Comparison of ENCODE assay signal across 30 cellular contexts in genomic region chr3:194386610-194387009, GRCh38. TPM values are rescaled to one million over a fixed set of nuclear protein-coding genes. Genes with fewer than 3 reads are reported as not detected.
DNase-seq lines count a peak whose midpoint lies in the region; ATAC-seq and TF ChIP-seq lines count a peak whose summit lies in the region.
"Had no signal": no experiment of that assay in that cellular context is flagged by ENCODE, and none has a peak within 500 bp of the region (broad histone marks: within the 10 kb centered on the region; RNA-seq: fewer than 3 reads in every experiment).

No MANE protein-coding gene starts in this region.

- no peaks in the 10 kb centered on the region for H3K36me3 ChIP-seq in GM23338 (ENCODE audit: insufficient read depth)
- no peaks in the 10 kb centered on the region for H3K36me3 ChIP-seq in right lobe of liver
- H3K36me3 ChIP-seq: lower lobe of right lung, sigmoid colon, thyroid gland had no signal

- H3K27me3 Mint-ChIP-seq in GM23338 (ENCODE audit: insufficient read depth, low read depth, poor library complexity), result peaks cover 8% of the 10 kb centered on the region
- H3K27me3 Mint-ChIP-seq in T-helper 17 cell, result peaks cover 10% of the 10 kb centered on the region

- H3K4me3 ChIP-seq in GM23338, result no peak overlapping the region
- H3K4me3 ChIP-seq in right lobe of liver, result no peak overlapping the region
- H3K4me3 ChIP-seq: lower lobe of right lung, mucosa of descending colon, sigmoid colon, thyroid gland had no signal

- H3K9me3 Mint-ChIP-seq in GM23338, result peaks cover 10% of the 10 kb centered on the region; the same call in 2 of the 3 replicates

- peaks cover 17% of the 10 kb centered on the region for H3K4me1 Mint-ChIP-seq in GM23338
- peaks cover 4% of the 10 kb centered on the region for H3K4me1 Mint-ChIP-seq in T-helper 17 cell
- H3K4me1 Mint-ChIP-seq: activated CD4-positive, alpha-beta memory T cell treated with anti-CD3 and anti-CD28 coated beads, Interleukin-2, amount 10 ng/mL, durations not matched to agents 7 days and 5 days had no signal

- TF ChIP-seq CTCF in GM23338 (conservative IDR thresholded peaks at IDR 0.05; ENCODE audit: low read depth in 2 of 2) (no peak), right lobe of liver (IDR thresholded peaks at IDR 0.05) (no peak)

- no peaks in the 10 kb centered on the region for H4K20me1 ChIP-seq in GM23338 (replicated peaks; ENCODE audit: insufficient read depth)

- intact Hi-C loops in right lobe of liver (cut with DNase I), result no loop called here

- H3K9me3 ChIP-seq in right lobe of liver (no peaks in the 10 kb centered on the region), T-helper 17 cell (ENCODE audit: control insufficient read depth, low read length, poor library complexity, severe bottlenecking) (no peaks in the 10 kb centered on the region)
- H3K9me3 ChIP-seq: lower lobe of right lung, mucosa of descending colon, thyroid gland had no signal

- no peak for ATAC-seq in GM23338
- peak; percentile 47 to 72 (median 58) for ATAC-seq in right lobe of liver
- no peak for ATAC-seq in HG02870 (IDR thresholded peaks at IDR 0.05; ENCODE audit: unreplicated experiment)
- no peak for ATAC-seq in T-helper 17 cell
- ATAC-seq: lower lobe of right lung, mucosa of descending colon, Right ventricle myocardium inferior had no signal

- no peaks in the 10 kb centered on the region for H3F3A ChIP-seq in GM23338 (replicated peaks; ENCODE audit: low read depth)

- no peak overlapping the region for H3K4me3 Mint-ChIP-seq in GM23338
- no peak overlapping the region for H3K4me3 Mint-ChIP-seq in T-helper 17 cell
- H3K4me3 Mint-ChIP-seq: activated CD4-positive, alpha-beta memory T cell treated with anti-CD3 and anti-CD28 coated beads, Interleukin-2, amount 10 ng/mL, durations not matched to agents 7 days and 5 days; neural crest cell had no signal

- H3K27ac ChIP-seq in GM23338 (ENCODE audit: low read depth) (no peak overlapping the region), right lobe of liver (no peak overlapping the region)
- H3K27ac ChIP-seq: C4-2B, lower lobe of right lung, sigmoid colon, thyroid gland had no signal

- H3K4me2 ChIP-seq in GM23338, result no peak overlapping the region

- H3K27me3 ChIP-seq in GM23338 (ENCODE audit: insufficient read depth) (no peaks in the 10 kb centered on the region), right lobe of liver (no peaks in the 10 kb centered on the region)
- H3K27me3 ChIP-seq: sigmoid colon, thyroid gland had no signal

- WGBS in right lobe of liver (ENCODE audit: insufficient coverage, low coverage, low lambda C conversion rate, missing lambda C conversion rate), result 19% methylated on average over 8 of the region's 8 CpGs

- no peak for TF ChIP-seq POLR2A in right lobe of liver (IDR thresholded peaks at IDR 0.05)

- H3K79me2 ChIP-seq in GM23338 (replicated peaks; ENCODE audit: insufficient read depth), result no peaks in the 10 kb centered on the region

- H3K27ac Mint-ChIP-seq in GM23338 (no peak overlapping the region), T-helper 17 cell (no peak overlapping the region)
- H3K27ac Mint-ChIP-seq: activated CD4-positive, alpha-beta memory T cell treated with anti-CD3 and anti-CD28 coated beads, Interleukin-2, amount 10 ng/mL, durations not matched to agents 7 days and 5 days; progenitor cell of endocrine pancreas had no signal

- H3K36me3 Mint-ChIP-seq in GM23338 (ENCODE audit: low read depth) (no peaks in the 10 kb centered on the region), T-helper 17 cell (ENCODE audit: low read depth) (no peaks in the 10 kb centered on the region)

- H3K4me1 ChIP-seq in GM23338 (ENCODE audit: insufficient read depth) (peaks cover 4% of the 10 kb centered on the region; the same call in 1 of the 2 replicates), right lobe of liver (no peaks in the 10 kb centered on the region)

- H3K9me2 ChIP-seq in GM23338 (ENCODE audit: insufficient read depth), result no peaks in the 10 kb centered on the region

- DNase-seq in NCI-H748 (lab: John Stamatoyannopoulos, UW; ENCODE audit: unreplicated experiment) (peak; percentile 45), NCI-H748 treated with DMSO at 0.1 percent for 48 hours (lab: John Stamatoyannopoulos, UW) (no peak), GM23338 (ENCODE audit: low spot score) (no peak), NCI-H345 treated with DMSO at 0.1 percent for 48 hours (lab: John Stamatoyannopoulos, UW; ENCODE audit: unreplicated experiment) (peak; percentile 50), right lobe of liver (no peak), AG20443 (ENCODE audit: low spot score) (no peak), T-helper 17 cell (no peak)
- DNase-seq: activated CD4-positive, alpha-beta memory T cell treated with anti-CD3 and anti-CD28 coated beads, Interleukin-2, amount 10 ng/mL, durations not matched to agents 7 days and 5 days; activated CD4-positive, CD25-positive, alpha-beta regulatory T cell; activated effector memory CD4-positive, alpha-beta T cell treated with Interleukin-2 at 50 U/mL for 16 hours; activated T-cell treated with anti-CD3 and anti-CD28 coated beads for 4 hours; cerebellar nuclear complex; lower lobe of right lung; mucosa of descending colon; NCI-H187 treated with DMSO at 0.1 percent for 48 hours; NCI-H526; OCI-M1; sigmoid colon; stimulated activated naive CD4-positive, alpha-beta T cell treated with Interleukin-2 at 50 U/mL for 16 hours; T1000; thyroid gland had no signal

- H2AFZ ChIP-seq in GM23338, result peak overlapping the region; percentile 81; the same call in 1 of the 2 replicates

TF ChIP-seq in GM23338, 12 proteins besides CTCF, POLR2A, EP300 and RAD21:
- TF ChIP-seq ETS1 (IDR thresholded peaks at IDR 0.05) (no peak), REST (IDR thresholded peaks at IDR 0.05; ENCODE audit: unreplicated experiment) (no peak), NANOG (IDR thresholded peaks at IDR 0.05; ENCODE audit: borderline replicate concordance) (no peak), EZH2phosphoT487 (IDR thresholded peaks at IDR 0.05; ENCODE audit: unreplicated experiment) (no peak), JUNB (IDR thresholded peaks at IDR 0.05; ENCODE audit: unreplicated experiment) (no peak), CREB1 (CRISPR knock-in tag; IDR thresholded peaks at IDR 0.05; ENCODE audit: low read depth) (no peak), EZH2 (IDR thresholded peaks at IDR 0.05; ENCODE audit: low read depth, unreplicated experiment) (no peak), ZNF331 (CRISPR knock-in tag; IDR thresholded peaks at IDR 0.05; ENCODE audit: low read depth) (no peak)

RNA-seq across cellular contexts. Expression of gene GP5, which starts 12.5 kb away (rescaled TPM):
- 0.07 and 0.12 TPM in 2 replicates for total RNA-seq in GM23338 (2014; rRNA removed; shearing (Covaris generic))
- polyA plus RNA-seq in GM23338 (2016; fragmentation: Nextera tagmentation; extraction: Ambion mirVana), result 0.15 TPM in 1 of 2 replicates, not detected in the other
- under 1 TPM in 4 of 6 experiments, not detected in 2; 0.07 to 0.23 (median 0.16) TPM for total RNA-seq in right lobe of liver
- 1 to 10 TPM; 4.0 to 6.1 TPM for total RNA-seq in T-helper 17 cell
- total RNA-seq: G401, glomerular endothelial cell, MCF 10A, neural crest cell, Right ventricle myocardium inferior had no signal

RNA-seq across cellular contexts. Expression of gene LRRC15, which starts 17.1 kb away (rescaled TPM):
- total RNA-seq in GM23338 (2014; rRNA removed; shearing (Covaris generic)), result 0.14 TPM in 1 of 2 replicates, not detected in the other
- 0.05 TPM in 1 of 2 replicates, not detected in the other for polyA plus RNA-seq in GM23338 (2016; fragmentation: Nextera tagmentation; extraction: Ambion mirVana)
- total RNA-seq in right lobe of liver, result under 1 TPM in 5 of 6 experiments, not detected in 1; 0.07 to 0.37 (median 0.09) TPM
- total RNA-seq in T-helper 17 cell, result not detected
- total RNA-seq: activated CD4-positive, alpha-beta memory T cell treated with anti-CD3 and anti-CD28 coated beads, Interleukin-2, amount 10 ng/mL, durations not matched to agents 7 days and 5 days; glomerular endothelial cell; MCF 10A; neural crest cell; progenitor cell of endocrine pancreas had no signal

RNA-seq across cellular contexts. Expression of gene CPN2, which starts 35.5 kb away (rescaled TPM):
- total RNA-seq in GM23338 (2014; rRNA removed; shearing (Covaris generic)), result 0.14 TPM in 1 of 2 replicates, not detected in the other
- polyA plus RNA-seq in GM23338 (2016; fragmentation: Nextera tagmentation; extraction: Ambion mirVana), result 0.10 TPM in 1 of 2 replicates, not detected in the other
- total RNA-seq in right lobe of liver (100 to 1,000 TPM; 173 to 307 (median 202) TPM), T-helper 17 cell (not detected)
- total RNA-seq: activated CD4-positive, alpha-beta memory T cell treated with anti-CD3 and anti-CD28 coated beads, Interleukin-2, amount 10 ng/mL, durations not matched to agents 7 days and 5 days; G401; glomerular endothelial cell; lower lobe of right lung; MCF 10A; neural crest cell; progenitor cell of endocrine pancreas; sigmoid colon; thyroid gland had no signal
- polyA plus RNA-seq: AG04450 had no signal

Comparison
In these comparisons a context has a peak if more than half of its experiments do, and no peak if none do; other contexts are left out.
1. DNase-seq: peak in NCI-H748 (single experiment) and NCI-H345 treated with DMSO at 0.1 percent for 48 hours (single experiment); none in NCI-H748 treated with DMSO at 0.1 percent for 48 hours (single experiment), GM23338 (single experiment), right lobe of liver (0 of 3), AG20443 (single experiment) and T-helper 17 cell (0 of 3).
2. ATAC-seq: peak in right lobe of liver (4 of 4); none in GM23338 (single experiment), HG02870 (single experiment) and T-helper 17 cell (single experiment).
3. RNA of gene CPN2, which starts 35.5 kb away (total RNA-seq): 173 to 307 TPM in right lobe of liver; 0.14 TPM in GM23338 and not detected in T-helper 17 cell; every median in the first group is over 100 times any median in the second.